10 cellular contexts compared by ENCODE assay signal in genomic region chr2:68831688-68832087, GRCh38. TPM values are rescaled to one million over a fixed set of nuclear protein-coding genes. Genes with fewer than 3 reads are reported as not detected.
DNase-seq lines count a peak whose midpoint lies in the region; FAIRE-seq and TF ChIP-seq lines count a peak whose summit lies in the region.
"Had no signal": no experiment of that assay in that cellular context is flagged by ENCODE, and none has a peak within 500 bp of the region (broad histone marks: within the 10 kb centered on the region; RNA-seq: fewer than 3 reads in every experiment).

No MANE protein-coding gene starts in this region.

- peaks cover 0 to 17% of the 10 kb centered on the region in 2 donors for H3K4me1 ChIP-seq in small intestine (ENCODE audit: control insufficient read depth in 2 of 2, insufficient read depth in 1 of 2, low read depth in 1 of 2, low read length in 1 of 2)

- no peaks in the 10 kb centered on the region for H3K27me3 Mint-ChIP-seq in T-helper 1 cell treated with Interleukin-12 subunit alpha and Interleukin-12 subunit beta and Interleukin-4 antibody, amounts not matched to agents 30 μg/mL and 1 μg/mL, for 36 hours (ENCODE audit: low read depth)
- peaks cover 10% of the 10 kb centered on the region for H3K27me3 Mint-ChIP-seq in mesothelial cell of epicardium (ENCODE audit: low read depth)

- H3K4me1 Mint-ChIP-seq in T-helper 1 cell treated with Interleukin-12 subunit alpha and Interleukin-12 subunit beta and Interleukin-4 antibody, amounts not matched to agents 30 μg/mL and 1 μg/mL, for 36 hours (ENCODE audit: low read depth), result peaks cover 76% of the 10 kb centered on the region
- peaks cover 26% of the 10 kb centered on the region for H3K4me1 Mint-ChIP-seq in mesothelial cell of epicardium

- H3K27ac ChIP-seq in small intestine (ENCODE audit: low read depth in 1 of 2, low read length in 1 of 2), result peak overlapping the region; percentile 9 to 92

- TF ChIP-seq CTCF in mesothelial cell of epicardium (IDR thresholded peaks at IDR 0.05; ENCODE audit: unreplicated experiment), result no peak

- peaks cover 31% of the 10 kb centered on the region for H3K36me3 Mint-ChIP-seq in T-helper 1 cell treated with Interleukin-12 subunit alpha and Interleukin-12 subunit beta and Interleukin-4 antibody, amounts not matched to agents 30 μg/mL and 1 μg/mL, for 36 hours (ENCODE audit: low read depth)
- no peaks in the 10 kb centered on the region for H3K36me3 Mint-ChIP-seq in mesothelial cell of epicardium

- WGBS in small intestine, 3 donors, result 73 to 86% (median 76%) methylated on average over 3 of the region's 3 CpGs

- FAIRE-seq in small intestine (lab: Jason Lieb, UNC), result no peak

- H3K36me3 ChIP-seq in small intestine (ENCODE audit: control insufficient read depth in 2 of 2, insufficient read depth in 2 of 2, low read length in 2 of 2), result no peaks in the 10 kb centered on the region

- no peak overlapping the region for H3K4me3 ChIP-seq in small intestine (ENCODE audit: low read depth in 1 of 2, low read length in 2 of 2)

- H3K9me3 Mint-ChIP-seq in T-helper 1 cell treated with Interleukin-12 subunit alpha and Interleukin-12 subunit beta and Interleukin-4 antibody, amounts not matched to agents 30 μg/mL and 1 μg/mL, for 36 hours, result no peaks in the 10 kb centered on the region
- no peaks in the 10 kb centered on the region for H3K9me3 Mint-ChIP-seq in mesothelial cell of epicardium

- peak overlapping the region; percentile 62 for H3K27ac Mint-ChIP-seq in T-helper 1 cell treated with Interleukin-12 subunit alpha and Interleukin-12 subunit beta and Interleukin-4 antibody, amounts not matched to agents 30 μg/mL and 1 μg/mL, for 36 hours
- H3K27ac Mint-ChIP-seq in mesothelial cell of epicardium, result no peak overlapping the region

- H3K4me3 Mint-ChIP-seq in T-helper 1 cell treated with Interleukin-12 subunit alpha and Interleukin-12 subunit beta and Interleukin-4 antibody, amounts not matched to agents 30 μg/mL and 1 μg/mL, for 36 hours, result peak overlapping the region; percentile 27
- H3K4me3 Mint-ChIP-seq in mesothelial cell of epicardium, result no peak overlapping the region

- no peaks in the 10 kb centered on the region for H3K9me3 ChIP-seq in small intestine (ENCODE audit: control insufficient read depth, low read depth)

- H3K27me3 ChIP-seq in small intestine (ENCODE audit: control insufficient read depth in 2 of 2, insufficient read depth in 2 of 2, low read length in 2 of 2), result no peaks in the 10 kb centered on the region

- DNase-seq in EL (peak; percentile 32), fibroblast of gingiva (ENCODE audit: low read depth) (peak; percentile 27), small intestine (no peak), mesothelial cell of epicardium (ENCODE audit: low spot score in 2 of 2, unreplicated experiment in 2 of 2) (no peak), NCI-H774 (lab: John Stamatoyannopoulos, UW) (no peak)
- DNase-seq in stimulated activated CD8-positive, alpha-beta memory T cell treated with anti-CD3 and anti-CD28 coated beads, Interleukin-4, amount 100 ng/mL, for 48 hours, result no peak
- no peak for DNase-seq in activated CD4-positive, alpha-beta T cell treated with anti-CD3 and anti-CD28 coated beads, Interleukin-2, amount 50 U/mL, for 4 hours
- DNase-seq: mesendoderm, NCI-H1436 had no signal

RNA-seq across cellular contexts. Expression of gene BMP10, which starts 39.5 kb away (rescaled TPM):
- polyA plus RNA-seq in small intestine, result not detected
- total RNA-seq in mesothelial cell of epicardium, result 0.13 TPM in 1 of 3 replicates, not detected in the others

Comparison
In these comparisons a context has a peak if more than half of its experiments do, and no peak if none do; other contexts are left out.
1. DNase-seq: peak in EL (single experiment) and fibroblast of gingiva (single experiment); none in small intestine (single experiment), mesothelial cell of epicardium (0 of 2), NCI-H774 (single experiment), stimulated activated CD8-positive, alpha-beta memory T cell treated with anti-CD3 and anti-CD28 coated beads, Interleukin-4, amount 100 ng/mL, for 48 hours (single experiment) and activated CD4-positive, alpha-beta T cell treated with anti-CD3 and anti-CD28 coated beads, Interleukin-2, amount 50 U/mL, for 4 hours (0 of 2).